8 cellular contexts compared by ENCODE assay signal in the genomic region with DNA sequence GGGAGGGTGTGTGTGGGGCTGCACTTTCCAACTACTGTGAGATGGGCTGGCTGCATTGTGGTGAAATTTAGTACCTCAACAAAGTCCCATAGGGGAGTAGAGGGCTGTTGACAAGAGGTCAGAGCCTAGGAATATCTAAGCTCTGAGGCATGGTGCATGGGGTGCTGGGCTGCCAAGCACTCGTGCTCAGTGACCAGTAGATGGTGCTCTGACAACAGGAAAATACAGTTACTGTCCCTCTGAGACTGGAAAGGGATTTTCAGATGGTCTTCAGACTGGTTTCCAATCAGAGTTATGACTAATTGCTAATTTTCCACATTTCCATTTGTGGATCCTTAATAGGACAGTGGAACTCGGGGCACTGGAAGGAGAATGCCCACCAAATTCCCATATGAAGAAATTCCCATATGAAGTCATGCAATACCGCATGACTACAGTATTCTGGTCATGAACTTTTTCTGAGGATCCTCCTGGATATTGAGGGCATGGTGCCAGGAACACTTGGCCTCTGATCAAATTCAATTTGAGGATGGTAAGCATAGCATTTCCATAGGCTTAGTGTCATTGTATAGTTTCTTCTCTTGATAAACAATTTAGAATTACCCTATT. TPM values are rescaled to one million over a fixed set of nuclear protein-coding genes. Genes with fewer than 3 reads are reported as not detected.
A peak's percentile ranks its signal among the peaks of the same experiment; 100 is the strongest.
DNase-seq lines count a peak whose midpoint lies in the region; ATAC-seq and TF ChIP-seq lines count a peak whose summit lies in the region.

No MANE protein-coding gene starts in this region.

- no peak overlapping the region for H3K4me3 ChIP-seq in MG63
- H3K4me3 ChIP-seq in thoracic aorta, result no peak overlapping the region

- H3K36me3 Mint-ChIP-seq in activated T-cell treated with anti-CD3 and anti-CD28 coated beads, Interleukin-2, amount 50 U/mL, for 4 hours (ENCODE audit: insufficient read depth), result no peaks in the 10 kb centered on the region

- peaks cover 36% of the 10 kb centered on the region for H3K27me3 Mint-ChIP-seq in activated T-cell treated with anti-CD3 and anti-CD28 coated beads, Interleukin-2, amount 50 U/mL, for 4 hours (ENCODE audit: low read depth)

- H3K4me1 Mint-ChIP-seq in activated T-cell treated with anti-CD3 and anti-CD28 coated beads, Interleukin-2, amount 50 U/mL, for 4 hours (ENCODE audit: low read depth), result peaks cover 9% of the 10 kb centered on the region

- CTCF ChIA-PET in RWPE1 (lab: Yijun Ruan, JAX), result interaction anchor here (0.5 to 2.2 kb wide), 19 partner anchors 13 to 1176 kb away, joined by 3 to 17 read pairs (median 4); no protein-coding TSS in a partner anchor

- H3K27me3 ChIP-seq in MG63, result peaks cover 33% of the 10 kb centered on the region
- H3K27me3 ChIP-seq in thoracic aorta (replicated peaks; ENCODE audit: insufficient read depth), result peaks cover 2% of the 10 kb centered on the region

- no peaks in the 10 kb centered on the region for H3K9me3 Mint-ChIP-seq in activated T-cell treated with anti-CD3 and anti-CD28 coated beads, Interleukin-2, amount 50 U/mL, for 4 hours

- POLR2A ChIA-PET in RWPE1 (lab: Yijun Ruan, JAX; ENCODE audit: low non-redundant PET), result no interaction called here

- ATAC-seq in activated T-cell treated with anti-CD3 and anti-CD28 coated beads, Interleukin-2, amount 50 U/mL, for 4 hours, result peak; percentile 34 to 59
- ATAC-seq in GM21723 (IDR thresholded peaks at IDR 0.05; ENCODE audit: unreplicated experiment), result peak; percentile 59
- peak; percentile 60 for ATAC-seq in thoracic aorta (ENCODE audit: insufficient number of reproducible peaks, low FRiP score, low read depth)

- no peak overlapping the region for H3K4me3 Mint-ChIP-seq in activated T-cell treated with anti-CD3 and anti-CD28 coated beads, Interleukin-2, amount 50 U/mL, for 4 hours

- no peaks in the 10 kb centered on the region for H3K4me1 ChIP-seq in thoracic aorta (ENCODE audit: control insufficient read depth in 1 of 2, low read depth in 2 of 2)

- no peak for DNase-seq in activated T-cell treated with anti-CD3 and anti-CD28 coated beads, Interleukin-2, amount 50 U/mL, for 4 hours
- no peak for DNase-seq in activated T-cell treated with anti-CD3 and anti-CD28 coated beads, Interleukin-2, amount 50 U/mL, for 1 hour
- DNase-seq in MG63 (peak; percentile 28), RWPE1 (ENCODE audit: low spot score) (peak; percentile 73), left kidney (ENCODE audit: low read depth, low spot score) (peak; percentile 84), thoracic aorta (ENCODE audit: low spot score) (no peak)
- DNase-seq in central memory CD4-positive, alpha-beta T cell, result peak; percentile 7

- H3K27ac ChIP-seq in RWPE1, result no peak overlapping the region
- no peak overlapping the region for H3K27ac ChIP-seq in thoracic aorta

- no peaks in the 10 kb centered on the region for H3K36me3 ChIP-seq in MG63
- no peaks in the 10 kb centered on the region for H3K36me3 ChIP-seq in thoracic aorta

- peak; percentile 66 for TF ChIP-seq CTCF in RWPE1 (conservative IDR thresholded peaks at IDR 0.05; ENCODE audit: low read depth)
- peak; percentile 42 for TF ChIP-seq CTCF in thoracic aorta (IDR thresholded peaks at IDR 0.05)

- H3K9me3 ChIP-seq in MG63, result no peaks in the 10 kb centered on the region
- H3K9me3 ChIP-seq in thoracic aorta, result no peaks in the 10 kb centered on the region

RNA-seq across cellular contexts. Expression of gene CACNA1E, which starts 4.1 kb away (rescaled TPM):
- under 1 TPM in 1 of 3 donors, not detected in 2; 0.08 TPM for total RNA-seq in activated T-cell treated with anti-CD3 and anti-CD28 coated beads, Interleukin-2, amount 50 U/mL, for 4 hours
- total RNA-seq in MG63 (2014; rRNA removed; shearing (Covaris generic); ENCODE audit: low replicate concordance), result not detected in 2 replicates
- total RNA-seq in thoracic aorta, result not detected

Comparison
In these comparisons a context has a peak if more than half of its experiments do, and no peak if none do; other contexts are left out.
1. DNase-seq: peak in MG63 (single experiment), RWPE1 (single experiment), central memory CD4-positive, alpha-beta T cell (single experiment) and left kidney (single experiment); none in activated T-cell treated with anti-CD3 and anti-CD28 coated beads, Interleukin-2, amount 50 U/mL, for 4 hours (single experiment), activated T-cell treated with anti-CD3 and anti-CD28 coated beads, Interleukin-2, amount 50 U/mL, for 1 hour (single experiment) and thoracic aorta (single experiment).
2. Peak in every context shown above with its lines, with median percentiles within 50 percentile points of each other: ATAC-seq.